2 cellular contexts compared by ENCODE assay signal in the genomic region with DNA sequence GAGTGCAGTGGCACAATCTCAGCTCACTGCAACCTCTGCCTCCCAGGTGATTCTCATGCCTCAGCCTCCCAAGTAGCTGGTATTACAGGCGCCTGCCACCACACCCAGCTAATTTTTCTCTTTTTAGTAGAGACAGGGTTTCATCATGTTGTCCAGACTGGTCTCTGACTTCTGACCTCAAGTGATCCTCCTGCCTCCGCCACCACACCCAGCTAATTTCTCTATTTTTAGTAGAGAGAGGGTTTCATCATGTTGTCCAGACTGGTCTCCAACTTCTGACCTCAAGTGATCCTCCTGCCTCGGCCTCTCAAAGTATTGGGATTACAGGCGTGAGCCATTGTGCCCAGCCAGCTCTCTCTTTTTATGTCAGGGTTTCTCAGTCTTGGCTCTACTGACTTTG. TPM values are rescaled to one million over a fixed set of nuclear protein-coding genes. Genes with fewer than 3 reads are reported as not detected.
"Had no signal": no experiment of that assay in that cellular context is flagged by ENCODE, and none has a peak within 500 bp of the region (broad histone marks: within the 10 kb centered on the region; RNA-seq: fewer than 3 reads in every experiment).

No MANE protein-coding gene starts in this region.

RNA-seq across cellular contexts. Expression of a gene that starts 10.6 kb away (rescaled TPM):
- total RNA-seq: G401, GM12878 had no signal
- polyA plus RNA-seq: GM12878 had no signal

RNA-seq across cellular contexts. Expression of a gene that starts 28.1 kb away (rescaled TPM):
- total RNA-seq: G401, GM12878 had no signal
- polyA plus RNA-seq: GM12878 had no signal

RNA-seq across cellular contexts. Expression of a gene that starts 31.7 kb away (rescaled TPM):
- total RNA-seq: G401, GM12878 had no signal
- polyA plus RNA-seq: GM12878 had no signal

RNA-seq across cellular contexts. Expression of a gene that starts 38.4 kb away (rescaled TPM):
- total RNA-seq: G401, GM12878 had no signal
- polyA plus RNA-seq: GM12878 had no signal

RNA-seq across cellular contexts. Expression of a gene that starts 57.4 kb away (rescaled TPM):
- total RNA-seq: G401 had no signal
